Comparison of ENCODE assay signal across 28 cellular contexts in genomic region chr14:54123836-54124235, GRCh38.
"Had no signal": no experiment of that assay in that cellular context is flagged by ENCODE, and none has a peak within 500 bp of the region (broad histone marks: within the 10 kb centered on the region; RNA-seq: fewer than 3 reads in every experiment).

No MANE protein-coding gene starts in this region.

- H3K4me3 ChIP-seq: coronary artery, dorsolateral prefrontal cortex, esophagus muscularis mucosa, gastrocnemius medialis, heart left ventricle had no signal

- DNase-seq: activated CD4-positive, alpha-beta memory T cell treated with anti-CD3 and anti-CD28 coated beads for 36 hours; activated CD4-positive, alpha-beta T cell treated with anti-CD3 and anti-CD28 coated beads for 36 hours; activated CD4-positive, alpha-beta T cell treated with anti-CD3 and anti-CD28 coated beads, Interleukin-2, amount 10 ng/mL, durations not matched to agents 24 days and 14 days; activated CD4-positive, CD25-positive, alpha-beta regulatory T cell; activated CD4-positive, CD25-positive, alpha-beta regulatory T cell treated with anti-CD3 and anti-CD28 coated beads, Interleukin-2, amount 50 U/mL, for 72 hours; activated CD8-positive, alpha-beta memory T cell treated with anti-CD3 and anti-CD28 coated beads, Interleukin-2, amount 10 ng/mL, durations not matched to agents 7 days and 5 days; activated CD8-positive, alpha-beta memory T cell treated with anti-CD3 and anti-CD28 coated beads, Interleukin-2, amount 50 U/mL, for 4 hours; activated CD8-positive, alpha-beta T cell treated with anti-CD3 and anti-CD28 coated beads, Interleukin-2, amount 10 ng/mL, durations not matched to agents 7 days and 5 days; activated gamma-delta T cell; activated naive CD4-positive, alpha-beta T cell; activated naive CD4-positive, alpha-beta T cell treated with anti-CD3 and anti-CD28 coated beads, Interleukin-2, amount 10 ng/mL, durations not matched to agents 7 days and 5 days; activated naive CD8-positive, alpha-beta T cell treated with anti-CD3 and anti-CD28 coated beads, Interleukin-2, amount 10 ng/mL, durations not matched to agents 7 days and 5 days; activated T-cell treated with anti-CD3 and anti-CD28 coated beads, Interleukin-2, amount 50 U/mL, for 1 hour; activated T-cell treated with anti-CD3 and anti-CD28 coated beads, Interleukin-2, amount 50 U/mL, for 48 hours; amniotic stem cell; anterior cingulate cortex; brain microvascular endothelial cell; dorsolateral prefrontal cortex; effector memory CD4-positive, alpha-beta T cell; erythroblast; gastrocnemius medialis; glutamatergic neuron; heart left ventricle; T-helper 2 cell; WERI-Rb-1 had no signal

- H3K4me1 ChIP-seq: esophagus muscularis mucosa, gastrocnemius medialis had no signal

- H3K36me3 ChIP-seq: brain microvascular endothelial cell, esophagus muscularis mucosa, gastrocnemius medialis, heart left ventricle, WERI-Rb-1 had no signal

- H3K27me3 ChIP-seq: dorsolateral prefrontal cortex, esophagus muscularis mucosa, gastrocnemius medialis, heart left ventricle had no signal

- H3K27ac ChIP-seq: brain microvascular endothelial cell, coronary artery, dorsolateral prefrontal cortex, esophagus muscularis mucosa, gastrocnemius medialis, heart left ventricle, WERI-Rb-1 had no signal

- ATAC-seq: activated CD4-positive, alpha-beta T cell treated with anti-CD3 and anti-CD28 coated beads for 36 hours; activated CD8-positive, alpha-beta memory T cell treated with anti-CD3 and anti-CD28 coated beads, Interleukin-2, amount 10 ng/mL, durations not matched to agents 7 days and 5 days; activated CD8-positive, alpha-beta T cell treated with anti-CD3 and anti-CD28 coated beads, Interleukin-2, amount 10 ng/mL, durations not matched to agents 7 days and 5 days; activated naive CD4-positive, alpha-beta T cell treated with anti-CD3 and anti-CD28 coated beads, Interleukin-2, amount 50 U/mL, for 72 hours; gastrocnemius medialis; heart left ventricle had no signal

- H3K9me3 ChIP-seq: esophagus muscularis mucosa, gastrocnemius medialis, heart left ventricle had no signal
